In the genomic region with DNA sequence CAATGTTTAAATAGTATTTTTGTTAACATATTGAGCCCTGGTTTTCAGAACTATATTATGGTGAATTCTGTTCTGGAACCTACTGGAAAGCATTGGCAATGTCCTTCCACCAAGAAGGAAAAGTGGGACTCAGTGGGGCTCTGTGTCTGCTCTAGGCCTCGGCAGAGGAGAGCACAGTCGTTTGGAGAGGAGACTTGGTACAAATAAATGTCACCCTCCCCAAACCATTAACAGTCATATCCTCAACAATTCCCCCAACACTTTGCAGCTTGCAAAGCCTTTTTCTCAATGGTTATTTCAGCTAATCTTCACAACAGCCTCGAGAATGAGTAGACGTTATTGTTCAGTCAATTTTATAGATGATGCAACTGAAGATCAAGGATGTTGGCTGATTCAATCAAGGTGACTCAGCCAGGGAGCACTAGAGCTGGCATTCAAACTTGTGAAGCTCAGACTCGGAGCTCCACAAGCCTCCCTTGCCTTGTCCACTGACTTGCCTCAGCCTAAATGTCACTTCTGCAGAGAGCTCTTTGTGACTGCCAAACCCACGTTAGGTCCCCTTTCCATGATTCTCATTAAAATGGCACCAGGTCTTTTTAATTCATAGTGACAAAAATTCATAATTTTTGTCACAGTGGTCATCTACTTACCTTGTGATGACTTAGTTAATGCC, we compare ENCODE assay signal across 10 cellular contexts.
DNase-seq lines count a peak whose midpoint lies in the region; ATAC-seq and TF ChIP-seq lines count a peak whose summit lies in the region.
"Had no signal": no experiment of that assay in that cellular context is flagged by ENCODE, and none has a peak within 500 bp of the region (broad histone marks: within the 10 kb centered on the region; RNA-seq: fewer than 3 reads in every experiment).

No MANE protein-coding gene starts in this region.

- H2BK120ac ChIP-seq in neuronal stem cell (ENCODE audit: low read depth, low read length) = no peak overlapping the region

- H3K27ac ChIP-seq in neuronal stem cell (replicated peaks; ENCODE audit: low read length) (no peak overlapping the region), right cardiac atrium (ENCODE audit: low read length) (no peak overlapping the region)

- no peak overlapping the region for H3K4me3 ChIP-seq in foreskin fibroblast (ENCODE audit: low read depth in 1 of 2, low read length in 2 of 2)
- no peak overlapping the region for H3K4me3 ChIP-seq in neuronal stem cell (ENCODE audit: low read length in 2 of 2)
- H3K4me3 ChIP-seq in right cardiac atrium (ENCODE audit: low read length) = no peak overlapping the region

- H3K9me3 Mint-ChIP-seq in activated T-cell treated with anti-CD3 and anti-CD28 coated beads, Interleukin-2, amount 50 U/mL, for 72 hours = peaks cover 4 to 5% of the 10 kb centered on the region in 2 donors
- H3K9me3 Mint-ChIP-seq in type B pancreatic cell = no peaks in the 10 kb centered on the region

- H3K18ac ChIP-seq in neuronal stem cell (ENCODE audit: low read length) = no peak overlapping the region

- H3K4me2 ChIP-seq in neuronal stem cell (ENCODE audit: insufficient read depth, low read length, poor library complexity, severe bottlenecking) = no peak overlapping the region

- H2BK5ac ChIP-seq in neuronal stem cell (ENCODE audit: low read length) = no peak overlapping the region

- DNase-seq in AG09319 (ENCODE audit: extremely low read depth, low read depth) = peak; percentile 65
- DNase-seq in HCEC 1CT = peak; percentile 88
- DNase-seq in activated T-cell treated with anti-CD3 and anti-CD28 coated beads, Interleukin-2, amount 50 U/mL, for 72 hours = peak; percentile 45 to 72
- peak; percentile 79 to 93 for DNase-seq in foreskin fibroblast
- DNase-seq in neuronal stem cell (ENCODE audit: low spot score) = no peak
- DNase-seq in ecto neural progenitor cell (ENCODE audit: low spot score) = no peak
- DNase-seq in right cardiac atrium = no peak
- DNase-seq in type B pancreatic cell (ENCODE audit: extremely low spot score, unreplicated experiment) = no peak
- DNase-seq: activated CD4-positive, alpha-beta T cell treated with anti-CD3 and anti-CD28 coated beads, Interleukin-2, amount 10 ng/mL, durations not matched to agents 7 days and 5 days; KBM-7 had no signal

- no peak overlapping the region for H2AK5ac ChIP-seq in neuronal stem cell (ENCODE audit: low read depth, low read length)

- H3K9me3 ChIP-seq in neuronal stem cell (replicated peaks in 1 of 2; ENCODE audit: control insufficient read depth in 2 of 2, insufficient read depth in 1 of 2, low read depth in 1 of 2, low read length in 2 of 2) (no peaks in the 10 kb centered on the region), right cardiac atrium (ENCODE audit: control insufficient read depth, low read length) (no peaks in the 10 kb centered on the region)

- H3K79me1 ChIP-seq in neuronal stem cell (ENCODE audit: low read depth, low read length) = no peaks in the 10 kb centered on the region

- H3K27ac Mint-ChIP-seq in activated T-cell treated with anti-CD3 and anti-CD28 coated beads, Interleukin-2, amount 50 U/mL, for 72 hours = peak overlapping the region; percentile 39
- no peak overlapping the region for H3K27ac Mint-ChIP-seq in type B pancreatic cell
- H3K27ac Mint-ChIP-seq: activated CD4-positive, alpha-beta T cell treated with anti-CD3 and anti-CD28 coated beads, Interleukin-2, amount 10 ng/mL, durations not matched to agents 7 days and 5 days had no signal

- no peak overlapping the region for H2AFZ ChIP-seq in neuronal stem cell (ENCODE audit: low read length)

- H4K91ac ChIP-seq in neuronal stem cell (ENCODE audit: low read depth, low read length, poor library complexity) = no peak overlapping the region

- WGBS in neuronal stem cell (ENCODE audit: extremely low coverage in 2 of 2, insufficient read length in 2 of 2, insufficient replicate concordance in 1 of 2), 2 donors = no CpG with 5 or more reads among the region's 6 CpGs
- 84% methylated on average over 6 of the region's 6 CpGs for WGBS in right cardiac atrium

- H3K23ac ChIP-seq in neuronal stem cell (ENCODE audit: low read depth, low read length, poor library complexity) = no peak overlapping the region

- peak overlapping the region in 1 of 2 donors; percentile 3 for H3K4me3 Mint-ChIP-seq in activated T-cell treated with anti-CD3 and anti-CD28 coated beads, Interleukin-2, amount 50 U/mL, for 72 hours
- H3K4me3 Mint-ChIP-seq in type B pancreatic cell = no peak overlapping the region
- H3K4me3 Mint-ChIP-seq: activated CD4-positive, alpha-beta T cell treated with anti-CD3 and anti-CD28 coated beads, Interleukin-2, amount 10 ng/mL, durations not matched to agents 7 days and 5 days had no signal

- H4K8ac ChIP-seq in neuronal stem cell (ENCODE audit: low read depth, low read length) = no peak overlapping the region

- peak; percentile 89 to 90 for ATAC-seq in activated T-cell treated with anti-CD3 and anti-CD28 coated beads, Interleukin-2, amount 50 U/mL, for 72 hours (replicated peaks in 1 of 2)
- no peak for ATAC-seq in right cardiac atrium

- no peak overlapping the region for H3K14ac ChIP-seq in neuronal stem cell (ENCODE audit: low read length)

- TF ChIP-seq CTCF in AG09319 (IDR thresholded peaks at IDR 0.05; ENCODE audit: low read depth, low read length) = no peak
- TF ChIP-seq CTCF in foreskin fibroblast (IDR thresholded peaks at IDR 0.05; ENCODE audit: low read depth, low read length) = no peak
- no peak for TF ChIP-seq CTCF in type B pancreatic cell (conservative IDR thresholded peaks at IDR 0.05)

- no peak overlapping the region for H2BK12ac ChIP-seq in neuronal stem cell (ENCODE audit: low read length)

- H3K27me3 ChIP-seq in neuronal stem cell (ENCODE audit: control insufficient read depth in 3 of 3, insufficient read depth in 3 of 3, low read depth in 1 of 3, low read length in 3 of 3) (no peaks in the 10 kb centered on the region), right cardiac atrium (ENCODE audit: control insufficient read depth, insufficient read depth) (no peaks in the 10 kb centered on the region)

- peaks cover 6 to 20% of the 10 kb centered on the region in 2 donors for H3K36me3 Mint-ChIP-seq in activated T-cell treated with anti-CD3 and anti-CD28 coated beads, Interleukin-2, amount 50 U/mL, for 72 hours (ENCODE audit: insufficient read depth in 2 of 2)
- no peaks in the 10 kb centered on the region for H3K36me3 Mint-ChIP-seq in type B pancreatic cell

- peaks cover 60% of the 10 kb centered on the region for H3K4me1 Mint-ChIP-seq in activated T-cell treated with anti-CD3 and anti-CD28 coated beads, Interleukin-2, amount 50 U/mL, for 72 hours (ENCODE audit: low read depth)
- H3K4me1 Mint-ChIP-seq in type B pancreatic cell (ENCODE audit: unreplicated experiment) = no peaks in the 10 kb centered on the region

- peaks cover 0 to 2% of the 10 kb centered on the region in 2 donors for H3K4me1 ChIP-seq in neuronal stem cell (ENCODE audit: control insufficient read depth in 2 of 2, insufficient read depth in 1 of 2, low read depth in 1 of 2, low read length in 2 of 2)
- no peaks in the 10 kb centered on the region for H3K4me1 ChIP-seq in right cardiac atrium (ENCODE audit: control insufficient read depth, insufficient read depth, low read length)

- H3K9ac ChIP-seq in neuronal stem cell (ENCODE audit: low read depth, low read length, poor library complexity) = no peak overlapping the region

- intact Hi-C loops in right cardiac atrium (cut with DNase I) = no loop called here

- no peaks in the 10 kb centered on the region for H3K36me3 ChIP-seq in neuronal stem cell (replicated peaks in 1 of 2; ENCODE audit: control insufficient read depth in 2 of 2, insufficient read depth in 2 of 2, low read length in 2 of 2)

- H3K4ac ChIP-seq in neuronal stem cell (ENCODE audit: low read length) = no peak overlapping the region

- no peak overlapping the region for H2BK15ac ChIP-seq in neuronal stem cell (ENCODE audit: low read length)

- H3K27me3 Mint-ChIP-seq in activated T-cell treated with anti-CD3 and anti-CD28 coated beads, Interleukin-2, amount 50 U/mL, for 72 hours (ENCODE audit: low read depth) = peaks cover 17% of the 10 kb centered on the region
- H3K27me3 Mint-ChIP-seq in type B pancreatic cell = peaks cover 35% of the 10 kb centered on the region

Comparison
In these comparisons a context has a peak if more than half of its experiments do, and no peak if none do; other contexts are left out.
1. DNase-seq: peak in AG09319 (single experiment), HCEC 1CT (single experiment), activated T-cell treated with anti-CD3 and anti-CD28 coated beads, Interleukin-2, amount 50 U/mL, for 72 hours (2 of 2) and foreskin fibroblast (2 of 2); none in neuronal stem cell (single experiment), ecto neural progenitor cell (single experiment), right cardiac atrium (0 of 3) and type B pancreatic cell (single experiment).
2. ATAC-seq: peak in activated T-cell treated with anti-CD3 and anti-CD28 coated beads, Interleukin-2, amount 50 U/mL, for 72 hours (2 of 2); none in right cardiac atrium (0 of 2).